18 cellular contexts compared by ENCODE assay signal in the genomic region with DNA sequence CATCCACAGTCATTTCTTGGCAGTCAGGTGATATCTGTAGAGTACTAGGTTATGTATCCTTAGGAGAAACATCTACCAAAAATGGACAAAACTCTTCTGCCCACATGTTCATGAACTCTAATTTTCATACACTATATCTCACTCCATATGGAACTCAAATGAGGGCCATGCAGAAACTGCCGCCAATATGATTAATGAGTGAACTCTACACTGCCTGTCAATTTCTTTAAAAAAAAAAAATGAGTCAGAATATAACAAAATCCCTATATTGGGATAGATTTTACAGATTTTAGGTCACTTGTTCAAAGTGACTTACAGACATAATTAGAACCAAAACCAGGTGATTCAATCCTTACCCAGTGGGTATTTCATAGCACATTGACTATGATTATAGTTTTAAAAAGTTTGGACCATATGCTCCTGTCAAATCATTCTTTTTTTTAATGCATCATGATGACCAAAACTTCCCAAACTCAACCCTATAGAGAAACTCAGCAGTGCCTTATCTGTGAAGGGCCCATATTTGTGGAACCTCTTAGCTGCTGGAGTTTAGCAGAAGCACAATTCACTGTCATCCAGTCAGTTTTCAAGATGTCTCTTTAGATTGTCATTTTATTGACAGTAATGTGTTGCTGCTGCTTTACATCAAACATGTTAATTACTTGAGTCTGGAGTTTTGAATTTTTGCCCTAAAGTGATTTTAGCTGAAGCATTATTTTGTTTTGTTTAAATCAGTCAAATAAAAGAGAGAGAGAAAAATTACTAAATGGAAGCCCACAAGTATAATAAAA. TPM values are rescaled to one million over a fixed set of nuclear protein-coding genes. Genes with fewer than 3 reads are reported as not detected.
A peak's percentile ranks its signal among the peaks of the same experiment; 100 is the strongest.
DNase-seq lines count a peak whose midpoint lies in the region; ATAC-seq and TF ChIP-seq lines count a peak whose summit lies in the region.
"Had no signal": no experiment of that assay in that cellular context is flagged by ENCODE, and none has a peak within 500 bp of the region (broad histone marks: within the 10 kb centered on the region; RNA-seq: fewer than 3 reads in every experiment).

No MANE protein-coding gene starts in this region.

- TF ChIP-seq CTCF in brain microvascular endothelial cell (IDR thresholded peaks at IDR 0.05; ENCODE audit: low read depth, low read length, missing control alignments) = no peak

- no peaks in the 10 kb centered on the region for H3K36me3 ChIP-seq in brain microvascular endothelial cell (replicated peaks)
- H3K36me3 ChIP-seq: MG63 had no signal

- peak; percentile 47; the same call in 1 of the 3 replicates for ATAC-seq in SK-N-SH treated with all-trans-retinoic acid at 6 μM for 48 hours
- no peak for ATAC-seq in activated naive CD8-positive, alpha-beta T cell treated with anti-CD3 and anti-CD28 coated beads, Interleukin-2, amount 10 ng/mL, durations not matched to agents 7 days and 5 days (ENCODE audit: low read depth)
- ATAC-seq in HG03571 (IDR thresholded peaks at IDR 0.05; ENCODE audit: unreplicated experiment) = no peak
- ATAC-seq in GM19395 (IDR thresholded peaks at IDR 0.05; ENCODE audit: unreplicated experiment) = no peak

- H3K27ac ChIP-seq in brain microvascular endothelial cell = no peak overlapping the region
- H3K27ac ChIP-seq: PC-9 had no signal

- H3K4me3 ChIP-seq in brain microvascular endothelial cell (ENCODE audit: low read depth, low read length) = no peak overlapping the region
- H3K4me3 ChIP-seq: MG63, PC-9 had no signal

- POLR2A ChIA-PET in activated naive CD8-positive, alpha-beta T cell treated with anti-CD3 and anti-CD28 coated beads, Interleukin-2, amount 10 ng/mL, durations not matched to agents 7 days and 5 days (lab: Charles Lee) = interaction anchor here (0.7 kb wide), 1 partner anchor 12 kb away, joined by 3 read pairs; no protein-coding TSS in a partner anchor

- H3K27me3 Mint-ChIP-seq in activated naive CD4-positive, alpha-beta T cell treated with anti-CD3 and anti-CD28 coated beads for 36 hours (ENCODE audit: low read depth) = no peaks in the 10 kb centered on the region
- H3K27me3 Mint-ChIP-seq in activated naive CD8-positive, alpha-beta T cell treated with anti-CD3 and anti-CD28 coated beads, Interleukin-2, amount 10 ng/mL, durations not matched to agents 7 days and 5 days = no peaks in the 10 kb centered on the region
- H3K27me3 Mint-ChIP-seq: B cell; CD4-positive, alpha-beta memory T cell had no signal

- H3K4me1 Mint-ChIP-seq in activated naive CD4-positive, alpha-beta T cell treated with anti-CD3 and anti-CD28 coated beads for 36 hours (ENCODE audit: low read depth) = peaks cover 65% of the 10 kb centered on the region
- H3K4me1 Mint-ChIP-seq in activated naive CD8-positive, alpha-beta T cell treated with anti-CD3 and anti-CD28 coated beads, Interleukin-2, amount 10 ng/mL, durations not matched to agents 7 days and 5 days = peaks cover 72% of the 10 kb centered on the region

- intact Hi-C loops in activated naive CD4-positive, alpha-beta T cell treated with anti-CD3 and anti-CD28 coated beads for 36 hours (cut with micrococcal nuclease) = loop anchor here (1.0 to 2.0 kb wide), 2 partner anchors 9 to 19 kb away; no protein-coding TSS in a partner anchor

- H3K4me3 Mint-ChIP-seq in activated naive CD4-positive, alpha-beta T cell treated with anti-CD3 and anti-CD28 coated beads for 36 hours = no peak overlapping the region
- peak overlapping the region; percentile 37 for H3K4me3 Mint-ChIP-seq in activated naive CD8-positive, alpha-beta T cell treated with anti-CD3 and anti-CD28 coated beads, Interleukin-2, amount 10 ng/mL, durations not matched to agents 7 days and 5 days
- H3K4me3 Mint-ChIP-seq: B cell; CD4-positive, alpha-beta memory T cell; H9 had no signal

- H3K27me3 ChIP-seq in brain microvascular endothelial cell (replicated peaks) = no peaks in the 10 kb centered on the region
- H3K27me3 ChIP-seq: MG63 had no signal

- peaks cover 25% of the 10 kb centered on the region for H3K36me3 Mint-ChIP-seq in activated naive CD4-positive, alpha-beta T cell treated with anti-CD3 and anti-CD28 coated beads for 36 hours (ENCODE audit: low read depth)
- peaks cover 75% of the 10 kb centered on the region for H3K36me3 Mint-ChIP-seq in activated naive CD8-positive, alpha-beta T cell treated with anti-CD3 and anti-CD28 coated beads, Interleukin-2, amount 10 ng/mL, durations not matched to agents 7 days and 5 days
- H3K36me3 Mint-ChIP-seq: CD4-positive, alpha-beta memory T cell had no signal

- in situ Hi-C loops in brain microvascular endothelial cell (cut with HindIII; ENCODE audit: low pct_ligation_motif_present, low sequenced_read_pairs) = no loop called here

- peak overlapping the region; percentile 56 for H3K27ac Mint-ChIP-seq in activated naive CD4-positive, alpha-beta T cell treated with anti-CD3 and anti-CD28 coated beads for 36 hours
- H3K27ac Mint-ChIP-seq in activated naive CD8-positive, alpha-beta T cell treated with anti-CD3 and anti-CD28 coated beads, Interleukin-2, amount 10 ng/mL, durations not matched to agents 7 days and 5 days = peak overlapping the region; percentile 30
- H3K27ac Mint-ChIP-seq: B cell; CD4-positive, alpha-beta memory T cell; H9 had no signal

- no peak for DNase-seq in activated naive CD4-positive, alpha-beta T cell treated with anti-CD3 and anti-CD28 coated beads for 36 hours
- no peak for DNase-seq in activated naive CD4-positive, alpha-beta T cell treated with Interleukin-2 at 50 U/mL for 16 hours
- no peak for DNase-seq in activated naive CD8-positive, alpha-beta T cell treated with anti-CD3 and anti-CD28 coated beads, Interleukin-2, amount 10 ng/mL, durations not matched to agents 7 days and 5 days
- no peak for DNase-seq in brain microvascular endothelial cell
- DNase-seq: CD4-positive, alpha-beta memory T cell; DMS79; H9; Karpas-422; MG63; NCI-H1092; NCI-H2081 treated with DMSO at 0.1 percent for 48 hours; NCI-H510A treated with DMSO at 0.1 percent for 48 hours; NCI-H82; PC-9 had no signal

- no peaks in the 10 kb centered on the region for H3K9me3 Mint-ChIP-seq in activated naive CD4-positive, alpha-beta T cell treated with anti-CD3 and anti-CD28 coated beads for 36 hours
- H3K9me3 Mint-ChIP-seq in activated naive CD8-positive, alpha-beta T cell treated with anti-CD3 and anti-CD28 coated beads, Interleukin-2, amount 10 ng/mL, durations not matched to agents 7 days and 5 days = no peaks in the 10 kb centered on the region
- H3K9me3 Mint-ChIP-seq: CD4-positive, alpha-beta memory T cell; H9 had no signal

- CTCF ChIA-PET in activated naive CD4-positive, alpha-beta T cell treated with anti-CD3 and anti-CD28 coated beads for 36 hours (lab: Charles Lee) = interaction anchor here (0.6 kb wide), 2 partner anchors 12 to 22 kb away, joined by 3 to 5 read pairs; no protein-coding TSS in a partner anchor

TF ChIP-seq in SK-N-SH treated with all-trans-retinoic acid at 6 μM for 48 hours, 23 proteins besides CTCF, POLR2A, EP300 and RAD21 (continues in another document):
- no peak for TF ChIP-seq CREB5 (CRISPR knock-in tag; IDR thresholded peaks at IDR 0.05; ENCODE audit: low read depth)
- no peak for TF ChIP-seq OSR1 (CRISPR knock-in tag; IDR thresholded peaks at IDR 0.05)
- TF ChIP-seq ZNF8 (CRISPR knock-in tag; IDR thresholded peaks at IDR 0.05) = no peak
- no peak for TF ChIP-seq ZNF70 (CRISPR knock-in tag; IDR thresholded peaks at IDR 0.05)
- no peak for TF ChIP-seq CSDC2 (CRISPR knock-in tag; IDR thresholded peaks at IDR 0.05)
- TF ChIP-seq TCF4 (CRISPR knock-in tag; IDR thresholded peaks at IDR 0.05; ENCODE audit: borderline replicate concordance) = peak; percentile 98
- no peak; the same call in 1 of the 2 replicates for TF ChIP-seq SNAI2 (CRISPR knock-in tag; IDR thresholded peaks at IDR 0.05)
- TF ChIP-seq ZNF565 (CRISPR knock-in tag; conservative IDR thresholded peaks at IDR 0.05; ENCODE audit: low read depth) = 0 out of 2 replicates have a peak, but pooled peaks have one; percentile 61
- TF ChIP-seq PPARA (CRISPR knock-in tag; IDR thresholded peaks at IDR 0.05; ENCODE audit: borderline replicate concordance) = no peak
- peak; percentile 65 for TF ChIP-seq ISL1 (CRISPR knock-in tag; IDR thresholded peaks at IDR 0.05)
- TF ChIP-seq ZFP3 (CRISPR knock-in tag; IDR thresholded peaks at IDR 0.05) = no peak
- peak; percentile 92 for TF ChIP-seq CSRNP3 (CRISPR knock-in tag; IDR thresholded peaks at IDR 0.05)
- TF ChIP-seq ZC3H10 (CRISPR knock-in tag; IDR thresholded peaks at IDR 0.05) = no peak

RNA-seq across cellular contexts. Expression of gene LRRN3, which starts 11.1 kb away (rescaled TPM):
- total RNA-seq in activated naive CD4-positive, alpha-beta T cell treated with anti-CD3 and anti-CD28 coated beads for 36 hours = 1 to 10 TPM; 5.4 to 5.8 TPM
- total RNA-seq in activated naive CD8-positive, alpha-beta T cell treated with anti-CD3 and anti-CD28 coated beads, Interleukin-2, amount 10 ng/mL, durations not matched to agents 7 days and 5 days = 100 to 1,000 TPM; 187 to 193 TPM
- total RNA-seq: PC-9 had no signal

Comparison
In these comparisons a context has a peak if more than half of its experiments do, and no peak if none do; other contexts are left out.
1. RNA of gene LRRN3, which starts 11.1 kb away (total RNA-seq): 187 to 193 TPM in activated naive CD8-positive, alpha-beta T cell treated with anti-CD3 and anti-CD28 coated beads, Interleukin-2, amount 10 ng/mL, durations not matched to agents 7 days and 5 days; 5.4 to 5.8 TPM in activated naive CD4-positive, alpha-beta T cell treated with anti-CD3 and anti-CD28 coated beads for 36 hours; every median in the first group is over 10 times any median in the second.